Comparison of ENCODE assay signal across 9 cellular contexts in genomic region chr13:46492946-46493345, GRCh38.
DNase-seq lines count a peak whose midpoint lies in the region; ATAC-seq, FAIRE-seq and TF ChIP-seq lines count a peak whose summit lies in the region.
"Had no signal": no experiment of that assay in that cellular context is flagged by ENCODE, and none has a peak within 500 bp of the region (broad histone marks: within the 10 kb centered on the region; RNA-seq: fewer than 3 reads in every experiment).

No MANE protein-coding gene starts in this region.

- H3K4me2 ChIP-seq in parathyroid adenoma (ENCODE audit: low read length), result no peak overlapping the region

- no peaks in the 10 kb centered on the region for H3K36me3 ChIP-seq in parathyroid adenoma (ENCODE audit: control insufficient read depth, insufficient read depth, low read length)

- peak; percentile 58 for TF ChIP-seq CTCF in parathyroid adenoma (IDR thresholded peaks at IDR 0.05)

- no peak overlapping the region for H2AFZ ChIP-seq in parathyroid adenoma

- no peak overlapping the region for H3K9ac ChIP-seq in parathyroid adenoma

- peak; percentile 50 for DNase-seq in COLO829 (ENCODE audit: low spot score)
- DNase-seq in HCEC 1CT, result peak; percentile 62
- no peak for DNase-seq in RCC 7860 (ENCODE audit: low spot score)
- peak; percentile 28 for DNase-seq in fibroblast of the conjunctiva (ENCODE audit: low read depth)

- no peaks in the 10 kb centered on the region for H3K9me3 ChIP-seq in parathyroid adenoma (ENCODE audit: control insufficient read depth, low read length)

- no peak overlapping the region for H3K27ac ChIP-seq in parathyroid adenoma
- H3K27ac ChIP-seq: SK-N-MC had no signal

- FAIRE-seq in RCC 7860 (lab: Jason Lieb, UNC), result peak; percentile 71

- H3K4me1 ChIP-seq in parathyroid adenoma, result no peaks in the 10 kb centered on the region

- ATAC-seq in HG02973 (IDR thresholded peaks at IDR 0.05; ENCODE audit: unreplicated experiment) (no peak), HG02759 (IDR thresholded peaks at IDR 0.05; ENCODE audit: unreplicated experiment) (no peak), GM21717 (IDR thresholded peaks at IDR 0.05; ENCODE audit: unreplicated experiment) (no peak)

- no peak overlapping the region for H3K4me3 ChIP-seq in parathyroid adenoma (ENCODE audit: low read depth, low read length)
- H3K4me3 ChIP-seq: SK-N-MC had no signal

- H3K27me3 ChIP-seq in parathyroid adenoma (ENCODE audit: control insufficient read depth, insufficient read depth, low read length), result no peaks in the 10 kb centered on the region

- H3K79me2 ChIP-seq in parathyroid adenoma, result no peaks in the 10 kb centered on the region
